ENCODE assay signal across 21 cellular contexts in genomic region chr20:11846131-11846530, GRCh38.
"Had no signal": no experiment of that assay in that cellular context is flagged by ENCODE, and none has a peak within 500 bp of the region (broad histone marks: within the 10 kb centered on the region; RNA-seq: fewer than 3 reads in every experiment).

No MANE protein-coding gene starts in this region.

- H3K4me1 ChIP-seq: esophagus muscularis mucosa, heart left ventricle, left ventricle myocardium inferior, lower lobe of right lung had no signal

- H3K27me3 ChIP-seq: dorsolateral prefrontal cortex, esophagus muscularis mucosa, foreskin keratinocyte, gastroesophageal sphincter, heart left ventricle, hepatocyte had no signal

- H3K4me1 Mint-ChIP-seq: immature natural killer cell had no signal

- ATAC-seq: foreskin keratinocyte, gastroesophageal sphincter, heart left ventricle, left colon, left lobe of liver, lower lobe of right lung, mucosa of descending colon had no signal

- H3K4me3 Mint-ChIP-seq: immature natural killer cell, mesothelial cell of epicardium had no signal

- H3K36me3 Mint-ChIP-seq: mesothelial cell of epicardium had no signal

- H3K27ac ChIP-seq: coronary artery, dorsolateral prefrontal cortex, esophagus muscularis mucosa, foreskin keratinocyte, gastroesophageal sphincter, heart left ventricle, hepatocyte, left ventricle myocardium inferior, lower lobe of right lung had no signal

- H3K79me2 ChIP-seq: hepatocyte had no signal

- H3K9me3 ChIP-seq: esophagus muscularis mucosa, gastroesophageal sphincter, heart left ventricle, left ventricle myocardium inferior, lower lobe of right lung, mucosa of descending colon had no signal

- H3K27ac Mint-ChIP-seq: immature natural killer cell had no signal

- H3K36me3 ChIP-seq: esophagus muscularis mucosa, gastroesophageal sphincter, heart left ventricle, left ventricle myocardium inferior, lower lobe of right lung had no signal

- H2AFZ ChIP-seq: hepatocyte had no signal

- H3K4me2 ChIP-seq: hepatocyte had no signal

- H3K4me3 ChIP-seq: coronary artery, dorsolateral prefrontal cortex, esophagus muscularis mucosa, gastroesophageal sphincter, heart left ventricle, hepatocyte, left ventricle myocardium inferior, lower lobe of right lung, mucosa of descending colon had no signal

- DNase-seq: dermis blood vessel endothelial cell; dorsolateral prefrontal cortex; effector CD4-positive, alpha-beta T cell; effector memory CD4-positive, alpha-beta T cell; foreskin keratinocyte; heart left ventricle; hypothalamus; immature natural killer cell; islet precursor cell; kidney; left colon; left ventricle myocardium inferior; lower lobe of right lung; mesenchymal stem cell; mucosa of descending colon had no signal
